1 cellular context compared by ENCODE assay signal in genomic region chr16:66872927-66873684, GRCh38.
TF ChIP-seq lines count a peak whose summit lies in the region.

No MANE protein-coding gene starts in this region.

TF ChIP-seq in HepG2, 621 proteins besides CTCF, POLR2A, EP300 and RAD21 (continued from another document and continues in another):
- TF ChIP-seq AHDC1 (CRISPR knock-in tag; IDR thresholded peaks at IDR 0.05; ENCODE audit: borderline replicate concordance) (peak; percentile 52; the same call in 1 of the 2 replicates), BRF2 (CRISPR knock-in tag; IDR thresholded peaks at IDR 0.05) (no peak), FOXK2 (IDR thresholded peaks at IDR 0.05) (no peak), MNT (IDR thresholded peaks at IDR 0.05) (no peak), ZNF703 (CRISPR knock-in tag; IDR thresholded peaks at IDR 0.05; ENCODE audit: borderline replicate concordance) (no peak), ZNF747 (CRISPR knock-in tag; IDR thresholded peaks at IDR 0.05; ENCODE audit: borderline replicate concordance) (peak; percentile 87; the same call in 1 of the 2 replicates), ZNF17 (CRISPR knock-in tag; IDR thresholded peaks at IDR 0.05) (no peak), NFATC3 (CRISPR knock-in tag; IDR thresholded peaks at IDR 0.05) (no peak), TBP (CRISPR knock-in tag; IDR thresholded peaks at IDR 0.05) (no peak), ARNTL (CRISPR knock-in tag; IDR thresholded peaks at IDR 0.05) (no peak), POLR2AphosphoS5 (IDR thresholded peaks at IDR 0.05; ENCODE audit: low read depth, low read length) (no peak), ZNF850 (CRISPR knock-in tag; conservative IDR thresholded peaks at IDR 0.05) (no peak), ADNP (CRISPR knock-in tag; IDR thresholded peaks at IDR 0.05) (peak; percentile 80; the same call in 1 of the 2 replicates), SP5 (CRISPR knock-in tag; IDR thresholded peaks at IDR 0.05; ENCODE audit: borderline replicate concordance, low read depth) (peak; percentile 45; the same call in 1 of the 2 replicates), NCOA1 (CRISPR knock-in tag; IDR thresholded peaks at IDR 0.05) (0 out of 2 replicates have a peak, but pooled peaks have one; percentile 36), CEBPB (IDR thresholded peaks at IDR 0.05; ENCODE audit: borderline replicate concordance, low read depth, low read length) (no peak), KLF16 (CRISPR knock-in tag; IDR thresholded peaks at IDR 0.05) (no peak), ZBTB38 (CRISPR knock-in tag; IDR thresholded peaks at IDR 0.05) (peak; percentile 79), ZNF414 (CRISPR knock-in tag; IDR thresholded peaks at IDR 0.05) (0 out of 2 replicates have a peak, but pooled peaks have one; percentile 45), IKZF5 (CRISPR knock-in tag; IDR thresholded peaks at IDR 0.05) (peak; percentile 54; the same call in 1 of the 2 replicates), PAX8 (CRISPR knock-in tag; IDR thresholded peaks at IDR 0.05; ENCODE audit: borderline replicate concordance) (no peak), MED8 (CRISPR knock-in tag; IDR thresholded peaks at IDR 0.05; ENCODE audit: insufficient replicate concordance) (no peak), KLF6 (CRISPR knock-in tag; IDR thresholded peaks at IDR 0.05) (no peak), MXD4 (CRISPR knock-in tag; IDR thresholded peaks at IDR 0.05) (0 out of 2 replicates have a peak, but pooled peaks have one; percentile 44), ZNF577 (CRISPR knock-in tag; IDR thresholded peaks at IDR 0.05; ENCODE audit: borderline replicate concordance, low read depth) (no peak), GATAD1 (CRISPR knock-in tag; IDR thresholded peaks at IDR 0.05) (peak; percentile 66), ZNF619 (CRISPR knock-in tag; IDR thresholded peaks at IDR 0.05) (peak; percentile 65; the same call in 1 of the 2 replicates), ZNF589 (CRISPR knock-in tag; conservative IDR thresholded peaks at IDR 0.05) (no peak), ZFP37 (CRISPR knock-in tag; IDR thresholded peaks at IDR 0.05; ENCODE audit: borderline replicate concordance) (no peak), CENPT (CRISPR knock-in tag; IDR thresholded peaks at IDR 0.05; ENCODE audit: low read depth) (peak; percentile 51; the same call in 1 of the 2 replicates), ZNF260 (CRISPR knock-in tag; IDR thresholded peaks at IDR 0.05; ENCODE audit: borderline replicate concordance, low read depth) (no peak), JDP2 (CRISPR knock-in tag; IDR thresholded peaks at IDR 0.05; ENCODE audit: borderline replicate concordance) (no peak), RFX1 (IDR thresholded peaks at IDR 0.05) (no peak), GPBP1L1 (CRISPR knock-in tag; IDR thresholded peaks at IDR 0.05) (no peak), KDM5A (IDR thresholded peaks at IDR 0.05; ENCODE audit: borderline replicate concordance, low read length) (no peak), HMGXB4 (CRISPR knock-in tag; IDR thresholded peaks at IDR 0.05; ENCODE audit: borderline replicate concordance in 1 of 2, low read depth in 1 of 2) (peak; percentile 96 to 99), GLMP (CRISPR knock-in tag; IDR thresholded peaks at IDR 0.05; ENCODE audit: borderline replicate concordance) (no peak), PBX3 (CRISPR knock-in tag; IDR thresholded peaks at IDR 0.05; ENCODE audit: borderline replicate concordance) (no peak), ZNF687 (CRISPR knock-in tag; IDR thresholded peaks at IDR 0.05) (peak; percentile 96), ZNF773 (CRISPR knock-in tag; IDR thresholded peaks at IDR 0.05; ENCODE audit: borderline replicate concordance) (no peak), ZNF883 (CRISPR knock-in tag; IDR thresholded peaks at IDR 0.05; ENCODE audit: not compliant biosample characterization) (no peak)
